Comparison of ENCODE assay signal across 11 cellular contexts in the genomic region with DNA sequence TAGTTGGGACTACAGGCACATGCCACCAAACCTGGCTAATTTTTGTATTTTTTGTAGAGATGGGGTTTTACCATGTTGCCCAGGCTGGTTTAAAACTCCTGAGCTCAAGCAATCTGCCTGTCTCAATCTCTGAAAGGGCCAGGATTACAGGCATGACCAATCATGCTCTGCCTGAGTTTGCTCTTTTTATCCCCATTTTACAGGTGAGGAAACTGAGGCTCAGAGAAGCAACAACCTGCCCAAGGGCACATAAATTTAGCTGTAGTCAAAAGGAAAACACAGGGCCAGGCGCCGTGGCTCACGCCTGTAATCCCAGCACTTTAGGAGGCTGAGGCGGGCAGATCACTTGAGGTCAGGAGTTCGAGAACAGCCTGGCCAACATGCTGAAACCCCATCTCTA. TPM values are rescaled to one million over a fixed set of nuclear protein-coding genes. Genes with fewer than 3 reads are reported as not detected.
"Had no signal": no experiment of that assay in that cellular context is flagged by ENCODE, and none has a peak within 500 bp of the region (broad histone marks: within the 10 kb centered on the region; RNA-seq: fewer than 3 reads in every experiment).

No MANE protein-coding gene starts in this region.

RNA-seq across cellular contexts. Expression of gene GPR142, which starts 38.0 kb away (rescaled TPM):
- total RNA-seq: stomach, suprapubic skin, temporal lobe, thoracic aorta, upper lobe of right lung, urinary bladder had no signal
- polyA plus RNA-seq: stomach had no signal

RNA-seq across cellular contexts. Expression of gene BTBD17, which starts 43.6 kb away (rescaled TPM):
- total RNA-seq: stomach, subcutaneous adipose tissue, suprapubic skin, thoracic aorta, tibial nerve, transverse colon, upper lobe of right lung, ureter, urinary bladder, vagina had no signal
- polyA plus RNA-seq: stomach, urinary bladder had no signal
